In genomic region chr19:1122021-1122971, GRCh38 we compare ENCODE assay signal across 10 cellular contexts.
"Had no signal": no experiment of that assay in that cellular context is flagged by ENCODE, and none has a peak within 500 bp of the region (broad histone marks: within the 10 kb centered on the region; RNA-seq: fewer than 3 reads in every experiment).

No MANE protein-coding gene starts in this region.

- H3K27ac ChIP-seq: cardiac muscle cell, colonic mucosa, ovary, thyroid gland had no signal

- H3K9me3 ChIP-seq: colonic mucosa, gastroesophageal sphincter, ovary, thyroid gland, uterus had no signal

- H3K4me3 Mint-ChIP-seq: neural crest cell had no signal

- H3K4me1 ChIP-seq: colonic mucosa, thyroid gland, uterus had no signal

- DNase-seq: activated naive CD4-positive, alpha-beta T cell; effector CD8-positive, alpha-beta T cell; stimulated activated CD4-positive, alpha-beta T cell treated with anti-CD3 and anti-CD28 coated beads, Interleukin-4, amount 100 ng/mL, for 4 hours had no signal

- H3K9me3 Mint-ChIP-seq: neural crest cell had no signal

- H3K27me3 ChIP-seq: cardiac muscle cell, colonic mucosa, gastroesophageal sphincter, ovary, thyroid gland, uterus had no signal

- H3K4me3 ChIP-seq: cardiac muscle cell, colonic mucosa, gastroesophageal sphincter, ovary, thyroid gland, uterus had no signal

- H3K36me3 ChIP-seq: ovary, uterus had no signal

- H3K4me1 Mint-ChIP-seq: neural crest cell had no signal
